13 cellular contexts compared by ENCODE assay signal in genomic region chr10:6070647-6071046, GRCh38. TPM values are rescaled to one million over a fixed set of nuclear protein-coding genes. Genes with fewer than 3 reads are reported as not detected.
DNase-seq lines count a peak whose midpoint lies in the region; ATAC-seq lines count a peak whose summit lies in the region.
"Had no signal": no experiment of that assay in that cellular context is flagged by ENCODE, and none has a peak within 500 bp of the region (broad histone marks: within the 10 kb centered on the region; RNA-seq: fewer than 3 reads in every experiment).

No MANE protein-coding gene starts in this region.

- peaks cover 98% of the 10 kb centered on the region for H3K4me1 Mint-ChIP-seq in activated T-cell treated with anti-CD3 and anti-CD28 coated beads, Interleukin-2, amount 50 U/mL, for 24 hours (ENCODE audit: low read depth)
- H3K4me1 Mint-ChIP-seq in naive thymus-derived CD4-positive, alpha-beta T cell, result peaks cover 49 to 95% (median 86%) of the 10 kb centered on the region in 7 donors
- peaks cover 96% of the 10 kb centered on the region for H3K4me1 Mint-ChIP-seq in stimulated activated naive CD8-positive, alpha-beta T cell treated with anti-CD3 and anti-CD28 coated beads, Interleukin-15, amount 100 ng/mL, for 72 hours

- peak overlapping the region; percentile 94 for H3K27ac Mint-ChIP-seq in activated T-cell treated with anti-CD3 and anti-CD28 coated beads, Interleukin-2, amount 50 U/mL, for 24 hours
- H3K27ac Mint-ChIP-seq in naive thymus-derived CD4-positive, alpha-beta T cell, result peak overlapping the region; percentile 2 to 90 (median 76)
- H3K27ac Mint-ChIP-seq in stimulated activated naive CD8-positive, alpha-beta T cell treated with anti-CD3 and anti-CD28 coated beads, Interleukin-15, amount 100 ng/mL, for 72 hours, result peak overlapping the region; percentile 97 to 98

- intact Hi-C loops in Right ventricle myocardium inferior (cut with DNase I), result loop anchor here (5.0 kb wide), 1 partner anchor 53 kb away; no protein-coding TSS in a partner anchor
- intact Hi-C loops in left ventricle myocardium superior (cut with micrococcal nuclease), result no loop called here
- intact Hi-C loops in naive thymus-derived CD4-positive, alpha-beta T cell (cut with micrococcal nuclease), result loop anchor here in 1 of 2 donors (1.0 kb wide), 1 partner anchor 8 kb away; the partner anchor contains the start of gene IL2RA

- peak overlapping the region; percentile 73 for H3K4me3 Mint-ChIP-seq in activated T-cell treated with anti-CD3 and anti-CD28 coated beads, Interleukin-2, amount 50 U/mL, for 24 hours
- peak overlapping the region; percentile 0 to 82 (median 51) for H3K4me3 Mint-ChIP-seq in naive thymus-derived CD4-positive, alpha-beta T cell
- peak overlapping the region; percentile 80 to 85 for H3K4me3 Mint-ChIP-seq in stimulated activated naive CD8-positive, alpha-beta T cell treated with anti-CD3 and anti-CD28 coated beads, Interleukin-15, amount 100 ng/mL, for 72 hours

- no peaks in the 10 kb centered on the region for H3K36me3 ChIP-seq in naive thymus-derived CD4-positive, alpha-beta T cell (ENCODE audit: control insufficient read depth in 2 of 3, insufficient read depth in 3 of 3, low read length in 3 of 3)
- H3K36me3 ChIP-seq: esophagus squamous epithelium, right atrium auricular region had no signal

- DNase-seq in Right ventricle myocardium inferior (ENCODE audit: missing footprints), result peak; percentile 70
- no peak for DNase-seq in left ventricle myocardium superior
- peak; percentile 78 for DNase-seq in activated T-cell treated with anti-CD3 and anti-CD28 coated beads, Interleukin-2, amount 50 U/mL, for 24 hours
- DNase-seq in naive thymus-derived CD4-positive, alpha-beta T cell, result peak in 2 of 9 donors; percentile 22 to 66
- peak in 1 of 2 donors; percentile 85 for DNase-seq in stimulated activated naive CD8-positive, alpha-beta T cell treated with anti-CD3 and anti-CD28 coated beads, Interleukin-15, amount 100 ng/mL, for 72 hours
- no peak for DNase-seq in NCI-H446 treated with DMSO at 0.1 percent for 48 hours (lab: John Stamatoyannopoulos, UW)
- DNase-seq in T-helper 9 cell, result no peak
- no peak for DNase-seq in COLO668 (lab: John Stamatoyannopoulos, UW; ENCODE audit: unreplicated experiment)
- DNase-seq: esophagus squamous epithelium, NCI-H510A treated with DMSO at 0.1 percent for 48 hours, SIG-M5 had no signal

- CTCF ChIA-PET in naive thymus-derived CD4-positive, alpha-beta T cell (lab: Charles Lee), result interaction anchor here (3.3 to 8.2 kb wide), 3 partner anchors 13 to 21 kb away, joined by 15 to 59 read pairs (median 20); no protein-coding TSS in a partner anchor

- no peak overlapping the region for H3K27ac ChIP-seq in naive thymus-derived CD4-positive, alpha-beta T cell (ENCODE audit: low read depth, low read length)
- H3K27ac ChIP-seq: right atrium auricular region had no signal

- H3K4me3 ChIP-seq in naive thymus-derived CD4-positive, alpha-beta T cell (ENCODE audit: low read length), result no peak overlapping the region
- H3K4me3 ChIP-seq: esophagus squamous epithelium, right atrium auricular region had no signal

- no peak for ATAC-seq in Right ventricle myocardium inferior
- no peak for ATAC-seq in left ventricle myocardium superior
- ATAC-seq in naive thymus-derived CD4-positive, alpha-beta T cell, result no peak
- peak; percentile 63 for ATAC-seq in stimulated activated naive CD8-positive, alpha-beta T cell treated with anti-CD3 and anti-CD28 coated beads, Interleukin-15, amount 100 ng/mL, for 72 hours

- no peaks in the 10 kb centered on the region for H3K9me3 Mint-ChIP-seq in activated T-cell treated with anti-CD3 and anti-CD28 coated beads, Interleukin-2, amount 50 U/mL, for 24 hours
- H3K9me3 Mint-ChIP-seq in naive thymus-derived CD4-positive, alpha-beta T cell, result peaks cover 0 to 2% (median 0%) of the 10 kb centered on the region in 11 donors
- no peaks in the 10 kb centered on the region for H3K9me3 Mint-ChIP-seq in stimulated activated naive CD8-positive, alpha-beta T cell treated with anti-CD3 and anti-CD28 coated beads, Interleukin-15, amount 100 ng/mL, for 72 hours

- POLR2A ChIA-PET in naive thymus-derived CD4-positive, alpha-beta T cell (lab: Charles Lee), result interaction anchor here (0.6 to 6.6 kb wide), 4 partner anchors 11 to 295 kb away, joined by 3 to 88 read pairs (median 28); no protein-coding TSS in a partner anchor

- peaks cover 0 to 55% of the 10 kb centered on the region in 2 donors for H3K4me1 ChIP-seq in naive thymus-derived CD4-positive, alpha-beta T cell (ENCODE audit: control insufficient read depth in 2 of 2, insufficient read depth in 2 of 2, low read length in 2 of 2)
- H3K4me1 ChIP-seq: right atrium auricular region had no signal

- no peaks in the 10 kb centered on the region for H3K27me3 ChIP-seq in naive thymus-derived CD4-positive, alpha-beta T cell (ENCODE audit: control insufficient read depth in 2 of 2, insufficient read depth in 2 of 2, low read length in 2 of 2)
- H3K27me3 ChIP-seq: right atrium auricular region had no signal

- H3K36me3 Mint-ChIP-seq in activated T-cell treated with anti-CD3 and anti-CD28 coated beads, Interleukin-2, amount 50 U/mL, for 24 hours (ENCODE audit: low read depth), result no peaks in the 10 kb centered on the region
- peaks cover 0 to 12% (median 0%) of the 10 kb centered on the region in 5 donors for H3K36me3 Mint-ChIP-seq in naive thymus-derived CD4-positive, alpha-beta T cell

- no peaks in the 10 kb centered on the region for H3K9me3 ChIP-seq in naive thymus-derived CD4-positive, alpha-beta T cell (ENCODE audit: control insufficient read depth in 2 of 3, low read length in 3 of 3)
- H3K9me3 ChIP-seq: esophagus squamous epithelium, right atrium auricular region had no signal

- H3K27me3 Mint-ChIP-seq in activated T-cell treated with anti-CD3 and anti-CD28 coated beads, Interleukin-2, amount 50 U/mL, for 24 hours, result no peaks in the 10 kb centered on the region
- H3K27me3 Mint-ChIP-seq in naive thymus-derived CD4-positive, alpha-beta T cell, result no peaks in the 10 kb centered on the region
- H3K27me3 Mint-ChIP-seq in stimulated activated naive CD8-positive, alpha-beta T cell treated with anti-CD3 and anti-CD28 coated beads, Interleukin-15, amount 100 ng/mL, for 72 hours, result no peaks in the 10 kb centered on the region

RNA-seq across cellular contexts. Expression of gene IL2RA, which starts 8.5 kb away (rescaled TPM):
- total RNA-seq in Right ventricle myocardium inferior (3.8 TPM), left ventricle myocardium superior (1.5 TPM)
- total RNA-seq in naive thymus-derived CD4-positive, alpha-beta T cell, result 100 to 1,000 TPM in 1 of 5 experiments, 10 to 100 TPM in 1, 1 to 10 TPM in 3; 2.5 to 266 (median 6.7) TPM
- polyA plus RNA-seq in naive thymus-derived CD4-positive, alpha-beta T cell, result 1 to 10 TPM in 1 of 2 donors, under 1 TPM in 1; 0.85 to 3.0 TPM
- total RNA-seq: bronchial epithelial cell had no signal

RNA-seq across cellular contexts. Expression of gene RBM17, which starts 18.2 kb away (rescaled TPM):
- total RNA-seq in Right ventricle myocardium inferior (65.7 TPM), left ventricle myocardium superior (72.1 TPM)
- total RNA-seq in naive thymus-derived CD4-positive, alpha-beta T cell, result 100 to 1,000 TPM; 120 to 158 (median 127) TPM
- polyA plus RNA-seq in naive thymus-derived CD4-positive, alpha-beta T cell, result 10 to 100 TPM; 66.6 to 83.0 TPM

Comparison
In these comparisons a context has a peak if more than half of its experiments do, and no peak if none do; other contexts are left out.
1. DNase-seq: peak in Right ventricle myocardium inferior (single experiment) and activated T-cell treated with anti-CD3 and anti-CD28 coated beads, Interleukin-2, amount 50 U/mL, for 24 hours (single experiment); none in left ventricle myocardium superior (single experiment), NCI-H446 treated with DMSO at 0.1 percent for 48 hours (single experiment), T-helper 9 cell (single experiment) and COLO668 (single experiment).
2. Peak in every context shown above with its lines, with median percentiles within 50 percentile points of each other: H3K27ac Mint-ChIP-seq and H3K4me3 Mint-ChIP-seq.